Comparison of ENCODE assay signal across 8 cellular contexts in genomic region chr17:33234930-33235685, GRCh38. TPM values are rescaled to one million over a fixed set of nuclear protein-coding genes. Genes with fewer than 3 reads are reported as not detected.
DNase-seq lines count a peak whose midpoint lies in the region; ATAC-seq, FAIRE-seq and TF ChIP-seq lines count a peak whose summit lies in the region.

No MANE protein-coding gene starts in this region.

- H3K9me3 ChIP-seq in lung (ENCODE audit: control insufficient read depth in 2 of 2, insufficient read depth in 1 of 2, low read length in 1 of 2) (no peaks in the 10 kb centered on the region), uterus (no peaks in the 10 kb centered on the region)

- H3K27me3 ChIP-seq in bronchial epithelial cell (ENCODE audit: control insufficient read depth, insufficient read depth, low read length) (peaks cover 4% of the 10 kb centered on the region), lung (ENCODE audit: control insufficient read depth, insufficient read depth) (peaks cover 3% of the 10 kb centered on the region), uterus (no peaks in the 10 kb centered on the region)

- TF ChIP-seq CTCF in bronchial epithelial cell (IDR thresholded peaks at IDR 0.05; ENCODE audit: insufficient read depth, low read length, severe bottlenecking), result no peak
- no peak for TF ChIP-seq CTCF in lung (IDR thresholded peaks at IDR 0.05; ENCODE audit: control extremely low read depth, extremely low read depth)
- TF ChIP-seq CTCF in uterus (IDR thresholded peaks at IDR 0.05), result no peak

- H3K9me3 Mint-ChIP-seq in activated CD4-positive, alpha-beta T cell treated with anti-CD3 and anti-CD28 coated beads, Interleukin-2, amount 10 ng/mL, durations not matched to agents 7 days and 5 days, result no peaks in the 10 kb centered on the region

- FAIRE-seq in bronchial epithelial cell (lab: Jason Lieb, UNC), result no peak

- POLR2A ChIA-PET in activated CD4-positive, alpha-beta T cell treated with anti-CD3 and anti-CD28 coated beads, Interleukin-2, amount 10 ng/mL, durations not matched to agents 7 days and 5 days (lab: Charles Lee), result no interaction called here

- no peak overlapping the region for H3K27ac ChIP-seq in lung (ENCODE audit: low read depth in 1 of 2, low read length in 1 of 2)
- H3K27ac ChIP-seq in uterus, result peak overlapping the region in 1 of 2 donors; percentile 43

- no peaks in the 10 kb centered on the region for H3K27me3 Mint-ChIP-seq in activated CD4-positive, alpha-beta T cell treated with anti-CD3 and anti-CD28 coated beads, Interleukin-2, amount 10 ng/mL, durations not matched to agents 7 days and 5 days

- DNase-seq in stimulated activated CD4-positive, alpha-beta T cell treated with anti-CD3 and anti-CD28 coated beads, Interleukin-2, amount 100 ng/mL, for 24 hours, result peak; percentile 19
- DNase-seq in stimulated activated CD4-positive, alpha-beta T cell treated with anti-CD3 and anti-CD28 coated beads, Interleukin-4, amount 100 ng/mL, for 4 hours, result no peak
- peak; percentile 97 for DNase-seq in bronchial epithelial cell (ENCODE audit: low read depth)
- peak; percentile 59 for DNase-seq in lung (ENCODE audit: low spot score)
- peak; percentile 75 to 77 for DNase-seq in uterus
- DNase-seq in NCI-H1105 (lab: John Stamatoyannopoulos, UW), result no peak
- no peak for DNase-seq in SIG-M5 treated with dmso at 0.1 percent for 504 hours (lab: John Stamatoyannopoulos, UW; ENCODE audit: unreplicated experiment)
- DNase-seq in activated CD4-positive, alpha-beta T cell treated with anti-CD3 and anti-CD28 coated beads, Interleukin-2, amount 10 ng/mL, durations not matched to agents 7 days and 5 days, result no peak

- peak; percentile 78 for ATAC-seq in lung (ENCODE audit: insufficient read depth, low FRiP score)

- H3K4me1 ChIP-seq in lung (ENCODE audit: control insufficient read depth in 2 of 2, insufficient read depth in 2 of 2, low read length in 2 of 2) (peaks cover 0 to 3% of the 10 kb centered on the region in 2 donors), uterus (peaks cover 0 to 5% of the 10 kb centered on the region in 2 donors)

- TF ChIP-seq POLR2A in uterus (IDR thresholded peaks at IDR 0.05), result no peak

- no peak overlapping the region for H3K27ac Mint-ChIP-seq in activated CD4-positive, alpha-beta T cell treated with anti-CD3 and anti-CD28 coated beads, Interleukin-2, amount 10 ng/mL, durations not matched to agents 7 days and 5 days

- H3K36me3 ChIP-seq in bronchial epithelial cell (ENCODE audit: control insufficient read depth, insufficient read depth, low read length), result no peaks in the 10 kb centered on the region
- no peaks in the 10 kb centered on the region for H3K36me3 ChIP-seq in lung (ENCODE audit: control insufficient read depth in 2 of 2, insufficient read depth in 2 of 2, low read length in 2 of 2)
- no peaks in the 10 kb centered on the region for H3K36me3 ChIP-seq in uterus

- no peaks in the 10 kb centered on the region for H3K4me1 Mint-ChIP-seq in activated CD4-positive, alpha-beta T cell treated with anti-CD3 and anti-CD28 coated beads, Interleukin-2, amount 10 ng/mL, durations not matched to agents 7 days and 5 days

- intact Hi-C loops in uterus (cut with DNase I; ENCODE audit: low total_unique reads), result no loop called here

- no peaks in the 10 kb centered on the region for H3K36me3 Mint-ChIP-seq in activated CD4-positive, alpha-beta T cell treated with anti-CD3 and anti-CD28 coated beads, Interleukin-2, amount 10 ng/mL, durations not matched to agents 7 days and 5 days (ENCODE audit: low read depth)

- CTCF ChIA-PET in activated CD4-positive, alpha-beta T cell treated with anti-CD3 and anti-CD28 coated beads, Interleukin-2, amount 10 ng/mL, durations not matched to agents 7 days and 5 days (lab: Charles Lee), result interaction anchor here (1.2 kb wide), 1 partner anchor 183 kb away, joined by 3 read pairs; no protein-coding TSS in a partner anchor

- H3K4me3 Mint-ChIP-seq in activated CD4-positive, alpha-beta T cell treated with anti-CD3 and anti-CD28 coated beads, Interleukin-2, amount 10 ng/mL, durations not matched to agents 7 days and 5 days, result no peak overlapping the region

- H3K4me3 ChIP-seq in bronchial epithelial cell (ENCODE audit: low read depth, low read length), result no peak overlapping the region
- no peak overlapping the region for H3K4me3 ChIP-seq in lung
- H3K4me3 ChIP-seq in uterus, result no peak overlapping the region

- 69 to 72% methylated on average over 6 of the region's 6 CpGs for WGBS in lung, 2 donors

RNA-seq across cellular contexts. Expression of gene ASIC2, which starts 58.0 kb away (rescaled TPM):
- total RNA-seq in bronchial epithelial cell, result 0.13 TPM in 1 of 2 replicates, not detected in the other
- total RNA-seq in lung, result under 1 TPM; 0.14 to 0.28 TPM
- under 1 TPM in 1 of 2 donors, not detected in 1; 0.03 TPM for polyA plus RNA-seq in lung
- 1 to 10 TPM in 2 of 4 donors, not detected in 2; 1.2 to 1.4 TPM for total RNA-seq in uterus
- total RNA-seq in activated CD4-positive, alpha-beta T cell treated with anti-CD3 and anti-CD28 coated beads, Interleukin-2, amount 10 ng/mL, durations not matched to agents 7 days and 5 days, result not detected

Comparison
In these comparisons a context has a peak if more than half of its experiments do, and no peak if none do; other contexts are left out.
1. DNase-seq: peak in stimulated activated CD4-positive, alpha-beta T cell treated with anti-CD3 and anti-CD28 coated beads, Interleukin-2, amount 100 ng/mL, for 24 hours (2 of 2), bronchial epithelial cell (single experiment), lung (single experiment) and uterus (2 of 2); none in stimulated activated CD4-positive, alpha-beta T cell treated with anti-CD3 and anti-CD28 coated beads, Interleukin-4, amount 100 ng/mL, for 4 hours (0 of 2), NCI-H1105 (single experiment), SIG-M5 treated with dmso at 0.1 percent for 504 hours (single experiment) and activated CD4-positive, alpha-beta T cell treated with anti-CD3 and anti-CD28 coated beads, Interleukin-2, amount 10 ng/mL, durations not matched to agents 7 days and 5 days (single experiment).